ENCODE assay signal across 8 cellular contexts in genomic region chr11:65493367-65494176, GRCh38. TPM values are rescaled to one million over a fixed set of nuclear protein-coding genes. Genes with fewer than 3 reads are reported as not detected.
DNase-seq lines count a peak whose midpoint lies in the region; ATAC-seq lines count a peak whose summit lies in the region.

No MANE protein-coding gene starts in this region.

- H3K9me3 ChIP-seq in MG63 (no peaks in the 10 kb centered on the region), mesenchymal stem cell (ENCODE audit: control insufficient read depth, low read length) (no peaks in the 10 kb centered on the region)

- H3K4ac ChIP-seq in mesenchymal stem cell (ENCODE audit: low read depth in 1 of 2, low read length in 2 of 2): peak overlapping the region; percentile 78 to 91

- peak overlapping the region; percentile 95 for H2BK15ac ChIP-seq in mesenchymal stem cell (ENCODE audit: low read depth, poor library complexity, severe bottlenecking)

- H3K4me3 ChIP-seq in MG63 (no peak overlapping the region; the same call in 1 of the 2 replicates), mesenchymal stem cell (ENCODE audit: insufficient read depth in 1 of 2, low read depth in 1 of 2, low read length in 2 of 2) (peak overlapping the region in 1 of 2 experiments; percentile 65), urinary bladder (ENCODE audit: low read depth, low read length) (no peak overlapping the region)

- no peak overlapping the region for H3K23ac ChIP-seq in mesenchymal stem cell (ENCODE audit: low read length in 2 of 2)

- H2BK120ac ChIP-seq in mesenchymal stem cell (ENCODE audit: low read depth, low read length): peak overlapping the region; percentile 96

- H3K27me3 Mint-ChIP-seq in central memory CD8-positive, alpha-beta T cell: no peaks in the 10 kb centered on the region
- peaks cover 0 to 6% (median 5%) of the 10 kb centered on the region in 3 donors for H3K27me3 Mint-ChIP-seq in immature natural killer cell (ENCODE audit: low read depth in 3 of 3)

- H3K4me1 Mint-ChIP-seq in central memory CD8-positive, alpha-beta T cell: peaks cover 32% of the 10 kb centered on the region
- H3K4me1 Mint-ChIP-seq in immature natural killer cell: peaks cover 17 to 19% of the 10 kb centered on the region in 2 donors

- H3K27me3 ChIP-seq in MG63 (no peaks in the 10 kb centered on the region), mesenchymal stem cell (ENCODE audit: control insufficient read depth in 1 of 2, insufficient read depth in 1 of 2, low read length in 2 of 2) (no peaks in the 10 kb centered on the region)

- peak; percentile 96 for DNase-seq in Daoy (ENCODE audit: low read depth)
- DNase-seq in MG63: peak; percentile 99
- no peak for DNase-seq in central memory CD8-positive, alpha-beta T cell (ENCODE audit: low spot score in 2 of 2)
- peak; percentile 96 for DNase-seq in mesenchymal stem cell
- DNase-seq in NCI-H128 (lab: John Stamatoyannopoulos, UW; ENCODE audit: unreplicated experiment): no peak
- no peak for DNase-seq in immature natural killer cell

- H2BK12ac ChIP-seq in mesenchymal stem cell (ENCODE audit: low read length in 2 of 2): peak overlapping the region; percentile 85 to 94

- peak overlapping the region; percentile 86 for H4K8ac ChIP-seq in mesenchymal stem cell (ENCODE audit: low read length)

- peak overlapping the region; percentile 99 for H2AK5ac ChIP-seq in mesenchymal stem cell (ENCODE audit: low read length, severe bottlenecking)

- no peak for ATAC-seq in central memory CD8-positive, alpha-beta T cell (replicated peaks; ENCODE audit: extremely low read depth, poor library complexity, severe bottlenecking)
- ATAC-seq in HG03097 (IDR thresholded peaks at IDR 0.05; ENCODE audit: low FRiP score, unreplicated experiment): no peak

- H3K27ac ChIP-seq in mesenchymal stem cell (ENCODE audit: low read length, poor library complexity, severe bottlenecking): peak overlapping the region; percentile 97
- H3K27ac ChIP-seq in urinary bladder (ENCODE audit: low read depth): peak overlapping the region; percentile 91

- peak overlapping the region; percentile 49 for H3K27ac Mint-ChIP-seq in central memory CD8-positive, alpha-beta T cell (ENCODE audit: low read depth)
- peak overlapping the region in 1 of 6 donors; percentile 65 for H3K27ac Mint-ChIP-seq in immature natural killer cell

- H2BK5ac ChIP-seq in mesenchymal stem cell (ENCODE audit: low read depth, low read length, poor library complexity, severe bottlenecking): peak overlapping the region; percentile 60

- H3K18ac ChIP-seq in mesenchymal stem cell (ENCODE audit: low read depth in 1 of 2, low read length in 2 of 2): peak overlapping the region; percentile 84 to 95

- no peaks in the 10 kb centered on the region for H3K9me3 Mint-ChIP-seq in central memory CD8-positive, alpha-beta T cell
- H3K9me3 Mint-ChIP-seq in immature natural killer cell: no peaks in the 10 kb centered on the region

- H3K36me3 ChIP-seq in MG63: no peaks in the 10 kb centered on the region
- no peaks in the 10 kb centered on the region for H3K36me3 ChIP-seq in mesenchymal stem cell (ENCODE audit: control insufficient read depth in 1 of 2, insufficient read depth in 2 of 2, low read depth in 1 of 2, low read length in 2 of 2)
- H3K36me3 ChIP-seq in urinary bladder (ENCODE audit: insufficient read depth): no peaks in the 10 kb centered on the region

- H3K79me1 ChIP-seq in mesenchymal stem cell (replicated peaks; ENCODE audit: low read length, poor library complexity, severe bottlenecking): no peaks in the 10 kb centered on the region

- H2AFZ ChIP-seq in mesenchymal stem cell (ENCODE audit: low read depth, low read length): no peak overlapping the region

- no peak overlapping the region for H3K4me3 Mint-ChIP-seq in central memory CD8-positive, alpha-beta T cell
- no peak overlapping the region for H3K4me3 Mint-ChIP-seq in immature natural killer cell

- 42% methylated on average over 12 of the region's 12 CpGs for WGBS in mesenchymal stem cell
- 42% methylated on average over 12 of the region's 12 CpGs for WGBS in urinary bladder

- H4K91ac ChIP-seq in mesenchymal stem cell (ENCODE audit: low read length): peak overlapping the region; percentile 93

- H3K4me1 ChIP-seq in mesenchymal stem cell (ENCODE audit: control insufficient read depth, insufficient read depth, low read depth, low read length): peaks cover 50% of the 10 kb centered on the region
- peaks cover 1% of the 10 kb centered on the region for H3K4me1 ChIP-seq in urinary bladder (ENCODE audit: insufficient read depth)

- H3K4me2 ChIP-seq in mesenchymal stem cell (ENCODE audit: low read length, poor library complexity, severe bottlenecking): peak overlapping the region; percentile 28

- H3K14ac ChIP-seq in mesenchymal stem cell (ENCODE audit: low read length in 2 of 2): no peak overlapping the region

- peaks cover 5% of the 10 kb centered on the region for H3K36me3 Mint-ChIP-seq in central memory CD8-positive, alpha-beta T cell (ENCODE audit: insufficient read depth)
- no peaks in the 10 kb centered on the region for H3K36me3 Mint-ChIP-seq in immature natural killer cell

- peak overlapping the region; percentile 98 for H3K9ac ChIP-seq in mesenchymal stem cell (ENCODE audit: low read length)

RNA-seq across cellular contexts. Expression of gene MALAT1, which starts 5.3 kb away (rescaled TPM):
- 452 and 478 TPM in 2 replicates for total RNA-seq in Daoy (2014; rRNA removed; shearing (Covaris generic))
- total RNA-seq in MG63 (2014; rRNA removed; shearing (Covaris generic); ENCODE audit: low replicate concordance): 258 and 283 TPM in 2 replicates
- polyA plus RNA-seq in mesenchymal stem cell (2013, experiment 1 of 2): 972 TPM
- polyA plus RNA-seq in mesenchymal stem cell (2013, experiment 2 of 2): 756 TPM
- total RNA-seq in urinary bladder: 27,753 TPM
- polyA plus RNA-seq in urinary bladder (141 TPM), immature natural killer cell (1,000 to 10,000 TPM; 1,459 to 3,517 (median 2,451) TPM)

RNA-seq across cellular contexts. Expression of gene SCYL1, which starts 31.3 kb away (rescaled TPM):
- total RNA-seq in Daoy (2014; rRNA removed; shearing (Covaris generic)): 69.4 and 84.5 TPM in 2 replicates
- total RNA-seq in MG63 (2014; rRNA removed; shearing (Covaris generic); ENCODE audit: low replicate concordance): 50.1 and 56.3 TPM in 2 replicates
- polyA plus RNA-seq in mesenchymal stem cell (2013, experiment 1 of 2): 114 TPM
- 115 TPM for polyA plus RNA-seq in mesenchymal stem cell (2013, experiment 2 of 2)
- 43.4 TPM for total RNA-seq in urinary bladder
- polyA plus RNA-seq in urinary bladder (82.0 TPM), immature natural killer cell (10 to 100 TPM; 17.8 to 52.5 (median 23.3) TPM)

Comparison
In these comparisons a context has a peak if more than half of its experiments do, and no peak if none do; other contexts are left out.
1. DNase-seq: peak in Daoy (single experiment), MG63 (single experiment) and mesenchymal stem cell (single experiment); none in central memory CD8-positive, alpha-beta T cell (0 of 2), NCI-H128 (single experiment) and immature natural killer cell (0 of 3).
2. RNA of gene MALAT1, which starts 5.3 kb away (total RNA-seq): 27,753 TPM in urinary bladder (single experiment); 452 to 478 TPM in Daoy and 258 to 283 TPM in MG63; every median in the first group is over 10 times any median in the second.